In the genomic region with DNA sequence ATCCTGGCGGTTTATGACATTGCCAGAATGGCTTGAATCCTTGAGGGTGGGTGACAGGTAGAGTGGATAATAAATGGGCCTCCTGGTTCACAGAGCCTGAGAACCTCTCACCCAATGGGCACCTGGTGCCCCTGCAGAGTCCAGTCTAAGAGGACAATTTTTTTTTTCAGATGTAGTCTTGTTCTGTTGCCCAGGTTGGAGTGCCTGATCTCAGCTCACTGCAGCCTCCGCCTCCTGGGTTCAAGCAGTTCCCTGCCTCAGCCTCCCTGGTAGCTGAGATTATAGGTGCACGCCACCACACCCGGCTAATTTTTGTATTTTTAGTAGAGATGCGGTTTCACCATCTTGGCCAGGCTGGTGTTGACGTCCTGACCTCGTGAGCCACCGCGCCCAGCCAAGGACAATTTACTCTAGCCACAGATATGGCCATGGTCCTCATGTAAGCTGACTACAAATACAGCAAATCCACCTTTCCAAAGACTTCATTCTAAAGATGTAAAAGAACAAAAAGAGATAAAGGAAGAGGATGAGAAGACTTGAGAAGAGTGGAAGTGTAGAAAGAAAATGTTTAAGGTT, we compare ENCODE assay signal across 12 cellular contexts. TPM values are rescaled to one million over a fixed set of nuclear protein-coding genes. Genes with fewer than 3 reads are reported as not detected.
DNase-seq lines count a peak whose midpoint lies in the region; ATAC-seq and TF ChIP-seq lines count a peak whose summit lies in the region.
"Had no signal": no experiment of that assay in that cellular context is flagged by ENCODE, and none has a peak within 500 bp of the region (broad histone marks: within the 10 kb centered on the region; RNA-seq: fewer than 3 reads in every experiment).

No MANE protein-coding gene starts in this region.

- no peak for TF ChIP-seq CTCF in WI38 (IDR thresholded peaks at IDR 0.05; ENCODE audit: low read depth, low read length)
- TF ChIP-seq CTCF in sigmoid colon (IDR thresholded peaks at IDR 0.05) = no peak

- peaks cover 19% of the 10 kb centered on the region for H3K27me3 Mint-ChIP-seq in CD4-positive, CD25-positive, alpha-beta regulatory T cell
- peaks cover 4 to 9% (median 5%) of the 10 kb centered on the region in 3 donors for H3K27me3 Mint-ChIP-seq in immature natural killer cell (ENCODE audit: low read depth in 3 of 3)

- ATAC-seq in CD4-positive, CD25-positive, alpha-beta regulatory T cell (ENCODE audit: low read depth in 2 of 2) = no peak
- no peak for ATAC-seq in HG02970 (IDR thresholded peaks at IDR 0.05; ENCODE audit: low FRiP score, unreplicated experiment)

- no peaks in the 10 kb centered on the region for H3K9me3 ChIP-seq in CD4-positive, CD25-positive, alpha-beta regulatory T cell (ENCODE audit: control insufficient read depth in 2 of 2, low read length in 2 of 2)
- no peaks in the 10 kb centered on the region for H3K9me3 ChIP-seq in sigmoid colon

- peak overlapping the region; percentile 13 for H3K4me3 ChIP-seq in CD4-positive, CD25-positive, alpha-beta regulatory T cell (ENCODE audit: low read depth, low read length)
- H3K4me3 ChIP-seq in WI38 (ENCODE audit: low read depth, low read length) (peak overlapping the region; percentile 24), sigmoid colon (peak overlapping the region in 3 of 4 donors; percentile 18 to 29 (median 26))
- H3K4me3 ChIP-seq: SK-N-MC had no signal

- peaks cover 0 to 4% (median 0%) of the 10 kb centered on the region in 7 donors for H3K9me3 Mint-ChIP-seq in CD4-positive, CD25-positive, alpha-beta regulatory T cell
- peaks cover 0 to 1% (median 0%) of the 10 kb centered on the region in 6 donors for H3K9me3 Mint-ChIP-seq in immature natural killer cell

- H3K4me3 Mint-ChIP-seq in CD4-positive, CD25-positive, alpha-beta regulatory T cell = peak overlapping the region in 3 of 4 donors; percentile 21 to 84 (median 73)
- peak overlapping the region; percentile 71 to 79 (median 72) for H3K4me3 Mint-ChIP-seq in immature natural killer cell

- no peak for TF ChIP-seq EP300 in sigmoid colon (IDR thresholded peaks at IDR 0.05)

- peak overlapping the region; percentile 70 to 93 (median 93) for H3K27ac Mint-ChIP-seq in CD4-positive, CD25-positive, alpha-beta regulatory T cell
- peak overlapping the region in 1 of 6 donors; percentile 84 for H3K27ac Mint-ChIP-seq in immature natural killer cell

- H3K4me1 ChIP-seq in CD4-positive, CD25-positive, alpha-beta regulatory T cell (ENCODE audit: control insufficient read depth, insufficient read depth, low read length, poor library complexity, severe bottlenecking) = peaks cover 4% of the 10 kb centered on the region
- peaks cover 0 to 99% (median 90%) of the 10 kb centered on the region in 4 donors for H3K4me1 ChIP-seq in sigmoid colon

- WGBS in sigmoid colon, 2 donors = 84 to 93% methylated on average over 9 of the region's 9 CpGs

- H3K27me3 ChIP-seq in CD4-positive, CD25-positive, alpha-beta regulatory T cell (ENCODE audit: control insufficient read depth, insufficient read depth, low read length) = no peaks in the 10 kb centered on the region
- H3K27me3 ChIP-seq in sigmoid colon = no peaks in the 10 kb centered on the region

- no peak for TF ChIP-seq POLR2A in sigmoid colon (IDR thresholded peaks at IDR 0.05)

- DNase-seq in CD4-positive, CD25-positive, alpha-beta regulatory T cell = no peak
- DNase-seq in immature natural killer cell = no peak
- no peak for DNase-seq in sigmoid colon
- DNase-seq in NCI-H748 (lab: John Stamatoyannopoulos, UW; ENCODE audit: unreplicated experiment) = no peak
- no peak for DNase-seq in activated CD8-positive, alpha-beta memory T cell treated with anti-CD3 and anti-CD28 coated beads, Interleukin-2, amount 50 U/mL, for 4 hours
- DNase-seq in NCI-H1092 treated with DMSO at 0.1 percent for 48 hours (lab: John Stamatoyannopoulos, UW) = no peak
- DNase-seq: NCI-H82 had no signal

- no peaks in the 10 kb centered on the region for H3K36me3 Mint-ChIP-seq in CD4-positive, CD25-positive, alpha-beta regulatory T cell
- H3K36me3 Mint-ChIP-seq in immature natural killer cell = no peaks in the 10 kb centered on the region

- H3K36me3 ChIP-seq in CD4-positive, CD25-positive, alpha-beta regulatory T cell (ENCODE audit: control insufficient read depth, insufficient read depth, low read length) = no peaks in the 10 kb centered on the region
- H3K36me3 ChIP-seq in sigmoid colon = no peaks in the 10 kb centered on the region

- intact Hi-C loops in sigmoid colon (cut with DNase I) = loop anchor here (2.0 kb wide), 3 partner anchors 27 to 73 kb away; no protein-coding TSS in a partner anchor

- peaks cover 5 to 33% (median 12%) of the 10 kb centered on the region in 4 donors for H3K4me1 Mint-ChIP-seq in CD4-positive, CD25-positive, alpha-beta regulatory T cell
- H3K4me1 Mint-ChIP-seq in immature natural killer cell = peaks cover 20 to 32% of the 10 kb centered on the region in 2 donors

- no peak overlapping the region for H3K27ac ChIP-seq in CD4-positive, CD25-positive, alpha-beta regulatory T cell (ENCODE audit: insufficient read depth, low read length, poor library complexity, severe bottlenecking)
- peak overlapping the region; percentile 88 to 100 (median 94) for H3K27ac ChIP-seq in sigmoid colon
- H3K27ac ChIP-seq: HL-60, SK-N-MC had no signal

RNA-seq across cellular contexts. Expression of a gene that starts 33.0 kb away (rescaled TPM):
- total RNA-seq in CD4-positive, CD25-positive, alpha-beta regulatory T cell = not detected
- polyA plus RNA-seq in CD4-positive, CD25-positive, alpha-beta regulatory T cell = not detected
- polyA plus RNA-seq in immature natural killer cell (not detected), sigmoid colon (10 to 100 TPM; 24.0 to 83.5 (median 25.2) TPM)
- total RNA-seq in sigmoid colon = 1,000 to 10,000 TPM in 1 of 4 donors, 100 to 1,000 TPM in 3; 306 to 1,039 (median 489) TPM
- total RNA-seq: activated CD8-positive, alpha-beta memory T cell treated with anti-CD3 and anti-CD28 coated beads for 36 hours had no signal

RNA-seq across cellular contexts. Expression of a gene that starts 33.1 kb away (rescaled TPM):
- total RNA-seq in CD4-positive, CD25-positive, alpha-beta regulatory T cell = not detected
- not detected for polyA plus RNA-seq in CD4-positive, CD25-positive, alpha-beta regulatory T cell
- not detected for polyA plus RNA-seq in immature natural killer cell
- 100 to 1,000 TPM; 235 to 598 (median 350) TPM for total RNA-seq in sigmoid colon
- polyA plus RNA-seq in sigmoid colon = 10 to 100 TPM in 2 of 3 donors, 1 to 10 TPM in 1; 9.2 to 60.5 (median 10.8) TPM
- total RNA-seq: activated CD8-positive, alpha-beta memory T cell treated with anti-CD3 and anti-CD28 coated beads for 36 hours had no signal

Comparison
In these comparisons a context has a peak if more than half of its experiments do, and no peak if none do; other contexts are left out.
1. RNA of a gene that starts 33.0 kb away (polyA plus RNA-seq): 24.0 to 83.5 TPM in sigmoid colon; not detected in CD4-positive, CD25-positive, alpha-beta regulatory T cell and not detected in immature natural killer cell; every median in the first group is over 10 times any median in the second.
2. RNA of a gene that starts 33.1 kb away (polyA plus RNA-seq): 9.2 to 60.5 TPM in sigmoid colon; not detected in CD4-positive, CD25-positive, alpha-beta regulatory T cell and not detected in immature natural killer cell; every median in the first group is over 10 times any median in the second.
3. Peak in every context shown above with its lines, with median percentiles within 50 percentile points of each other: H3K4me3 ChIP-seq.